Comparison of ENCODE assay signal across 8 cellular contexts in genomic region chr2:233251306-233252116, GRCh38. TPM values are rescaled to one million over a fixed set of nuclear protein-coding genes. Genes with fewer than 3 reads are reported as not detected.
A peak's percentile ranks its signal among the peaks of the same experiment; 100 is the strongest.
DNase-seq lines count a peak whose midpoint lies in the region; ATAC-seq, FAIRE-seq and TF ChIP-seq lines count a peak whose summit lies in the region.

Gene ATG16L1, plus strand, starts transcription at chr2:233251673. Its CDS starts 155 bp downstream, at chr2:233251828.

- CTCF ChIA-PET in T-cell (lab: Charles Lee): interaction anchor here (0.7 to 2.5 kb wide), 9 partner anchors 10 to 223 kb away, joined by 3 to 13 read pairs (median 3); partner anchors contain the start of gene INPP5D (in 1 of the 2)

- POLR2A ChIA-PET in T-cell (lab: Charles Lee): interaction anchor here (0.6 to 3.5 kb wide), 3 partner anchors 16 to 494 kb away, joined by 3 to 18 read pairs (median 4); no protein-coding TSS in a partner anchor

- H3K9me3 Mint-ChIP-seq in T-cell: no peaks in the 10 kb centered on the region
- H3K9me3 Mint-ChIP-seq in type B pancreatic cell: no peaks in the 10 kb centered on the region

- H3K36me3 Mint-ChIP-seq in T-cell: peaks cover 24% of the 10 kb centered on the region
- H3K36me3 Mint-ChIP-seq in type B pancreatic cell: no peaks in the 10 kb centered on the region

- peak; percentile 91 for ATAC-seq in HG02852 (IDR thresholded peaks at IDR 0.05; ENCODE audit: unreplicated experiment)
- ATAC-seq in T-cell (replicated peaks in 1 of 4): peak; percentile 91 to 96 (median 92)

- H3K4me1 Mint-ChIP-seq in T-cell (peaks cover 71 to 77% (median 76%) of the 10 kb centered on the region in 3 donors), type B pancreatic cell (ENCODE audit: unreplicated experiment) (peaks cover 13% of the 10 kb centered on the region)

- intact Hi-C loops in cardiac septum (cut with DNase I): loop anchor here (2.0 to 5.0 kb wide), 3 partner anchors 153 to 645 kb away; no protein-coding TSS in a partner anchor

- H3K4me3 Mint-ChIP-seq in T-cell: peak within 1 kb of the TSS; percentile 87 to 92 (median 92)
- H3K4me3 Mint-ChIP-seq in type B pancreatic cell: peak within 1 kb of the TSS; percentile 97

- WGBS in adipose tissue, 3 donors: 0 to 1% (median 0%) methylated on average over 74 to 75 of the region's 75 CpGs

- FAIRE-seq in GM12892 (lab: Jason Lieb, UNC): peak; percentile 93

- H3K27ac Mint-ChIP-seq in T-cell: peak within 1 kb of the TSS; percentile 94 to 97
- H3K27ac Mint-ChIP-seq in type B pancreatic cell: peak within 1 kb of the TSS; percentile 91

- no peak within 1 kb of the TSS for H3K27ac ChIP-seq in adipose tissue (ENCODE audit: low read depth, low read length)

- DNase-seq in GM12892 (ENCODE audit: insufficient read length) (peak; percentile 99), NCI-H1436 treated with DMSO at 0.1 percent for 48 hours (lab: John Stamatoyannopoulos, UW) (peak; percentile 70), T-cell (peak; percentile 86 to 98 (median 95)), cardiac septum (ENCODE audit: low spot score) (peak; percentile 99), pons (ENCODE audit: low spot score) (peak; percentile 94), type B pancreatic cell (ENCODE audit: extremely low spot score, unreplicated experiment) (peak; percentile 96)

- TF ChIP-seq CTCF in type B pancreatic cell (conservative IDR thresholded peaks at IDR 0.05): peak; percentile 92

- no peaks in the 10 kb centered on the region for H3K27me3 Mint-ChIP-seq in T-cell
- peaks cover 4% of the 10 kb centered on the region for H3K27me3 Mint-ChIP-seq in type B pancreatic cell

- peak; percentile 93 for TF ChIP-seq POLR2A in GM12892 (IDR thresholded peaks at IDR 0.05; ENCODE audit: low read depth, low read length)

RNA-seq across cellular contexts. Expression of gene ATG16L1, which starts in this region (rescaled TPM):
- polyA plus RNA-seq in GM12892 (2012; ENCODE audit: missing spikeins): 9.2 TPM
- 100 to 1,000 TPM in 1 of 5 donors, 10 to 100 TPM in 4; 73.9 to 117 (median 83.4) TPM for total RNA-seq in T-cell
- 10 to 100 TPM in 2 of 3 donors, 1 to 10 TPM in 1; 7.9 to 11.0 (median 10.6) TPM for polyA plus RNA-seq in adipose tissue
- 17.5 TPM for total RNA-seq in cardiac septum
- 50.3 and 123 TPM in 2 replicates for total RNA-seq in type B pancreatic cell (ENCODE audit: low replicate concordance)
